11 cellular contexts compared by ENCODE assay signal in genomic region chr7:24668922-24669635, GRCh38.
DNase-seq lines count a peak whose midpoint lies in the region; TF ChIP-seq lines count a peak whose summit lies in the region.
"Had no signal": no experiment of that assay in that cellular context is flagged by ENCODE, and none has a peak within 500 bp of the region (broad histone marks: within the 10 kb centered on the region; RNA-seq: fewer than 3 reads in every experiment).

No MANE protein-coding gene starts in this region.

- DNase-seq in HFFc6, result peak; percentile 47
- peak; percentile 37 for DNase-seq in SW480 (ENCODE audit: low spot score)
- DNase-seq in fibroblast of the conjunctiva (ENCODE audit: low read depth), result peak; percentile 5
- no peak for DNase-seq in HT-29 (ENCODE audit: low spot score)
- DNase-seq in activated T-cell treated with anti-CD3 and anti-CD28 coated beads for 4 hours, result no peak
- no peak for DNase-seq in substantia nigra (lab: John Stamatoyannopoulos, UW)
- DNase-seq: effector CD8-positive, alpha-beta T cell; retina had no signal

- H3K27me3 ChIP-seq in skeletal muscle satellite cell (ENCODE audit: control insufficient read depth, insufficient read depth, low read length), result no peaks in the 10 kb centered on the region
- H3K27me3 ChIP-seq: suprapubic skin had no signal

- peak overlapping the region; percentile 49 for H3K4me3 Mint-ChIP-seq in HFFc6

- H3K4me2 ChIP-seq in skeletal muscle satellite cell (ENCODE audit: low read length), result peak overlapping the region; percentile 25

- H3K9me3 Mint-ChIP-seq in HFFc6, result no peaks in the 10 kb centered on the region

- no peaks in the 10 kb centered on the region for H3K36me3 ChIP-seq in skeletal muscle satellite cell (ENCODE audit: insufficient read depth, low read length)
- H3K36me3 ChIP-seq: suprapubic skin had no signal

- peaks cover 27% of the 10 kb centered on the region for H3K4me1 Mint-ChIP-seq in HFFc6 (ENCODE audit: low read depth)

- peak overlapping the region; percentile 75 for H3K27ac Mint-ChIP-seq in HFFc6

- no peak overlapping the region for H3K27ac ChIP-seq in substantia nigra (ENCODE audit: low read depth, low read length, poor library complexity, severe bottlenecking)
- H3K27ac ChIP-seq: suprapubic skin had no signal

- H3K9me3 ChIP-seq in skeletal muscle satellite cell (replicated peaks; ENCODE audit: low read length), result no peaks in the 10 kb centered on the region
- H3K9me3 ChIP-seq: suprapubic skin had no signal

- TF ChIP-seq CTCF in HFFc6 (IDR thresholded peaks at IDR 0.05), result no peak

- peaks cover 20% of the 10 kb centered on the region for H3K4me1 ChIP-seq in skeletal muscle satellite cell (ENCODE audit: control insufficient read depth, insufficient read depth, low read length)
- H3K4me1 ChIP-seq: suprapubic skin had no signal

- no peaks in the 10 kb centered on the region; the same call in 1 of the 2 replicates for H3K27me3 Mint-ChIP-seq in HFFc6 (ENCODE audit: insufficient read depth)

- H3K4me3 ChIP-seq in skeletal muscle satellite cell (ENCODE audit: low read length), result no peak overlapping the region
- H3K4me3 ChIP-seq: GM12878, suprapubic skin had no signal

- H3K9ac ChIP-seq in skeletal muscle satellite cell (ENCODE audit: low read depth, low read length), result peak overlapping the region; percentile 21

- H3K36me3 Mint-ChIP-seq in HFFc6 (ENCODE audit: low read depth), result no peaks in the 10 kb centered on the region

Comparison
In these comparisons a context has a peak if more than half of its experiments do, and no peak if none do; other contexts are left out.
1. DNase-seq: peak in HFFc6 (single experiment), SW480 (single experiment) and fibroblast of the conjunctiva (single experiment); none in HT-29 (single experiment), activated T-cell treated with anti-CD3 and anti-CD28 coated beads for 4 hours (single experiment) and substantia nigra (0 of 49).